In the genomic region with DNA sequence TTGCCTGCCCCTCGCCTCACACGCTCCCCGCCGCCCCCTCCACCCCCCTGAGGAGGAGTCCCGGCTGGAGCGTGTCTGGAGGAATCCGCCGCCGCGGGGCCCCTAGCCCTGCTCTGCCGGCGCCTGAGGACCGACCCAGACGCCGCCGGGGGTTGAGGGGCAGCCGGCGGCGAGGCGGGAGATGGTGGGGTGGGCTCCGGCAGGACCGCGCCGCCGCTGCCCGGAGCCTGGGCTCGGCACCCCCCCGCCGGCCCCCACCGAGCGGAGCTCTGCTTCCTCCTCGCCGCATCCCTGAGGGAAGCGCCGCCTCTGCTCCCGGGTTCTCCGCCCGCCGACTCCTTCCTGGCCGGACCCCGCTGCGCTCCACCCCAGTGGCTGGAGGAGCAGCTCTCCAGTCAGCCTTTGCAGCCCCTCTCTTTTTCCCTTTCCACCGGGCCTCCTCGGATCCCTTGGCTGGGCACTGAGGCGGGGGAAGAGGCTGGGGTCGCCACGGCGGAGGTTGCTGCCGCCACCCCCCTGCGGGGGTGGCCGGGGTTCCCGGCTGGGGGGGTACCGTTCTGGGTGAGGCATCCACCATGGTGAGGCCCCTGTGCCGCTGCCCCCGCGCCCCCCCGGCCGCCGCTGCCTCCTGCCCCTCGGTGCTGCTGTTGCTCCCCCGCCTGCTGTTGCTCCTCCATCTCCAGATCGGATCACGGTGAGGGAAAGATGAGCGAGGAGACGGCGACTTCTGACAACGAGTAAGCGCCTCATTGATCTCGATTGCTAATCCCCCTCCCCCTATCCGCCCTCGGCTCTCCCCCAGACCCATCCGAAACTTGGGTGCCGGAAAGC, we compare ENCODE assay signal across 1 cellular context.
TF ChIP-seq lines count a peak whose summit lies in the region.

A gene (plus strand): TSS at position 356 of the 831 bp plus-strand sequence. CDS start 350 bp downstream, at position 706.

TF ChIP-seq in GM23338, 12 proteins besides CTCF, POLR2A, EP300 and RAD21:
- TF ChIP-seq, protein P1, sequence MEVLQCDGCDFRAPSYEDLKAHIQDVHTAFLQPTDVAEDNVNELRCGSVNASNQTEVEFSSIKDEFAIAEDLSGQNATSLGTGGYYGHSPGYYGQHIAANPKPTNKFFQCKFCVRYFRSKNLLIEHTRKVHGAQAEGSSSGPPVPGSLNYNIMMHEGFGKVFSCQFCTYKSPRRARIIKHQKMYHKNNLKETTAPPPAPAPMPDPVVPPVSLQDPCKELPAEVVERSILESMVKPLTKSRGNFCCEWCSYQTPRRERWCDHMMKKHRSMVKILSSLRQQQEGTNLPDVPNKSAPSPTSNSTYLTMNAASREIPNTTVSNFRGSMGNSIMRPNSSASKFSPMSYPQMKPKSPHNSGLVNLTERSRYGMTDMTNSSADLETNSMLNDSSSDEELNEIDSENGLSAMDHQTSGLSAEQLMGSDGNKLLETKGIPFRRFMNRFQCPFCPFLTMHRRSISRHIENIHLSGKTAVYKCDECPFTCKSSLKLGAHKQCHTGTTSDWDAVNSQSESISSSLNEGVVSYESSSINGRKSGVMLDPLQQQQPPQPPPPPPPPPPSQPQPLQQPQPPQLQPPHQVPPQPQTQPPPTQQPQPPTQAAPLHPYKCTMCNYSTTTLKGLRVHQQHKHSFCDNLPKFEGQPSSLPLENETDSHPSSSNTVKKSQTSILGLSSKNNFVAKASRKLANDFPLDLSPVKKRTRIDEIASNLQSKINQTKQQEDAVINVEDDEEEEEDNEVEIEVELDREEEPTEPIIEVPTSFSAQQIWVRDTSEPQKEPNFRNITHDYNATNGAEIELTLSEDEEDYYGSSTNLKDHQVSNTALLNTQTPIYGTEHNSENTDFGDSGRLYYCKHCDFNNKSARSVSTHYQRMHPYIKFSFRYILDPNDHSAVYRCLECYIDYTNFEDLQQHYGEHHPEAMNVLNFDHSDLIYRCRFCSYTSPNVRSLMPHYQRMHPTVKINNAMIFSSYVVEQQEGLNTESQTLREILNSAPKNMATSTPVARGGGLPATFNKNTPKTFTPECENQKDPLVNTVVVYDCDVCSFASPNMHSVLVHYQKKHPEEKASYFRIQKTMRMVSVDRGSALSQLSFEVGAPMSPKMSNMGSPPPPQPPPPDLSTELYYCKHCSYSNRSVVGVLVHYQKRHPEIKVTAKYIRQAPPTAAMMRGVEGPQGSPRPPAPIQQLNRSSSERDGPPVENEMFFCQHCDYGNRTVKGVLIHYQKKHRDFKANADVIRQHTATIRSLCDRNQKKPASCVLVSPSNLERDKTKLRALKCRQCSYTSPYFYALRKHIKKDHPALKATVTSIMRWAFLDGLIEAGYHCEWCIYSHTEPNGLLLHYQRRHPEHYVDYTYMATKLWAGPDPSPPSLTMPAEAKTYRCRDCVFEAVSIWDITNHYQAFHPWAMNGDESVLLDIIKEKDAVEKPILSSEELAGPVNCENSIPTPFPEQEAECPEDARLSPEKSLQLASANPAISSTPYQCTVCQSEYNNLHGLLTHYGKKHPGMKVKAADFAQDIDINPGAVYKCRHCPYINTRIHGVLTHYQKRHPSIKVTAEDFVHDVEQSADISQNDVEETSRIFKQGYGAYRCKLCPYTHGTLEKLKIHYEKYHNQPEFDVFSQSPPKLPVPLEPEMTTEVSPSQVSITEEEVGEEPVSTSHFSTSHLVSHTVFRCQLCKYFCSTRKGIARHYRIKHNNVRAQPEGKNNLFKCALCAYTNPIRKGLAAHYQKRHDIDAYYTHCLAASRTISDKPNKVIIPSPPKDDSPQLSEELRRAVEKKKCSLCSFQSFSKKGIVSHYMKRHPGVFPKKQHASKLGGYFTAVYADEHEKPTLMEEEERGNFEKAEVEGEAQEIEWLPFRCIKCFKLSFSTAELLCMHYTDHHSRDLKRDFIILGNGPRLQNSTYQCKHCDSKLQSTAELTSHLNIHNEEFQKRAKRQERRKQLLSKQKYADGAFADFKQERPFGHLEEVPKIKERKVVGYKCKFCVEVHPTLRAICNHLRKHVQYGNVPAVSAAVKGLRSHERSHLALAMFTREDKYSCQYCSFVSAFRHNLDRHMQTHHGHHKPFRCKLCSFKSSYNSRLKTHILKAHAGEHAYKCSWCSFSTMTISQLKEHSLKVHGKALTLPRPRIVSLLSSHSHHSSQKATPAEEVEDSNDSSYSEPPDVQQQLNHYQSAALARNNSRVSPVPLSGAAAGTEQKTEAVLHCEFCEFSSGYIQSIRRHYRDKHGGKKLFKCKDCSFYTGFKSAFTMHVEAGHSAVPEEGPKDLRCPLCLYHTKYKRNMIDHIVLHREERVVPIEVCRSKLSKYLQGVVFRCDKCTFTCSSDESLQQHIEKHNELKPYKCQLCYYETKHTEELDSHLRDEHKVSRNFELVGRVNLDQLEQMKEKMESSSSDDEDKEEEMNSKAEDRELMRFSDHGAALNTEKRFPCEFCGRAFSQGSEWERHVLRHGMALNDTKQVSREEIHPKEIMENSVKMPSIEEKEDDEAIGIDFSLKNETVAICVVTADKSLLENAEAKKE (CRISPR knock-in tag; IDR thresholded peaks at IDR 0.05): no peak
- TF ChIP-seq CREB1 (CRISPR knock-in tag; IDR thresholded peaks at IDR 0.05; ENCODE audit: low read depth) (no peak), ZNF114 (CRISPR knock-in tag; IDR thresholded peaks at IDR 0.05) (no peak), STAT1 (IDR thresholded peaks at IDR 0.05; ENCODE audit: unreplicated experiment) (no peak), JUNB (IDR thresholded peaks at IDR 0.05; ENCODE audit: unreplicated experiment) (no peak), EZH2 (IDR thresholded peaks at IDR 0.05; ENCODE audit: low read depth, unreplicated experiment) (no peak), NANOG (IDR thresholded peaks at IDR 0.05; ENCODE audit: borderline replicate concordance) (no peak), EZH2phosphoT487 (IDR thresholded peaks at IDR 0.05; ENCODE audit: unreplicated experiment) (no peak), POLR2AphosphoS5 (IDR thresholded peaks at IDR 0.05; ENCODE audit: low read depth) (no peak)
- TF ChIP-seq, protein P2, sequence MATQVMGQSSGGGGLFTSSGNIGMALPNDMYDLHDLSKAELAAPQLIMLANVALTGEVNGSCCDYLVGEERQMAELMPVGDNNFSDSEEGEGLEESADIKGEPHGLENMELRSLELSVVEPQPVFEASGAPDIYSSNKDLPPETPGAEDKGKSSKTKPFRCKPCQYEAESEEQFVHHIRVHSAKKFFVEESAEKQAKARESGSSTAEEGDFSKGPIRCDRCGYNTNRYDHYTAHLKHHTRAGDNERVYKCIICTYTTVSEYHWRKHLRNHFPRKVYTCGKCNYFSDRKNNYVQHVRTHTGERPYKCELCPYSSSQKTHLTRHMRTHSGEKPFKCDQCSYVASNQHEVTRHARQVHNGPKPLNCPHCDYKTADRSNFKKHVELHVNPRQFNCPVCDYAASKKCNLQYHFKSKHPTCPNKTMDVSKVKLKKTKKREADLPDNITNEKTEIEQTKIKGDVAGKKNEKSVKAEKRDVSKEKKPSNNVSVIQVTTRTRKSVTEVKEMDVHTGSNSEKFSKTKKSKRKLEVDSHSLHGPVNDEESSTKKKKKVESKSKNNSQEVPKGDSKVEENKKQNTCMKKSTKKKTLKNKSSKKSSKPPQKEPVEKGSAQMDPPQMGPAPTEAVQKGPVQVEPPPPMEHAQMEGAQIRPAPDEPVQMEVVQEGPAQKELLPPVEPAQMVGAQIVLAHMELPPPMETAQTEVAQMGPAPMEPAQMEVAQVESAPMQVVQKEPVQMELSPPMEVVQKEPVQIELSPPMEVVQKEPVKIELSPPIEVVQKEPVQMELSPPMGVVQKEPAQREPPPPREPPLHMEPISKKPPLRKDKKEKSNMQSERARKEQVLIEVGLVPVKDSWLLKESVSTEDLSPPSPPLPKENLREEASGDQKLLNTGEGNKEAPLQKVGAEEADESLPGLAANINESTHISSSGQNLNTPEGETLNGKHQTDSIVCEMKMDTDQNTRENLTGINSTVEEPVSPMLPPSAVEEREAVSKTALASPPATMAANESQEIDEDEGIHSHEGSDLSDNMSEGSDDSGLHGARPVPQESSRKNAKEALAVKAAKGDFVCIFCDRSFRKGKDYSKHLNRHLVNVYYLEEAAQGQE (IDR thresholded peaks at IDR 0.05; ENCODE audit: unreplicated experiment): no peak
TF ChIP-seq in GM23338: peak in this region for 0.
